Comparison of ENCODE assay signal across 20 cellular contexts in genomic region chr12:75699251-75699650, GRCh38.
DNase-seq lines count a peak whose midpoint lies in the region; ATAC-seq, FAIRE-seq and TF ChIP-seq lines count a peak whose summit lies in the region.
"Had no signal": no experiment of that assay in that cellular context is flagged by ENCODE, and none has a peak within 500 bp of the region (broad histone marks: within the 10 kb centered on the region; RNA-seq: fewer than 3 reads in every experiment).

No MANE protein-coding gene starts in this region.

- peak overlapping the region; percentile 16 for H3K27ac Mint-ChIP-seq in activated T-cell treated with anti-CD3 and anti-CD28 coated beads, Interleukin-2, amount 50 U/mL, for 72 hours
- H3K27ac Mint-ChIP-seq: B cell, CD14-positive monocyte had no signal

- no peaks in the 10 kb centered on the region for H3K79me2 ChIP-seq in endothelial cell of umbilical vein (ENCODE audit: control insufficient read depth, insufficient read depth, low read length)
- H3K79me2 ChIP-seq in smooth muscle cell (ENCODE audit: low read depth), result no peaks in the 10 kb centered on the region
- no peaks in the 10 kb centered on the region for H3K79me2 ChIP-seq in hepatocyte

- H3K4me1 ChIP-seq in Panc1 (ENCODE audit: control insufficient read depth, insufficient read depth, low read length) (no peaks in the 10 kb centered on the region), endothelial cell of umbilical vein (ENCODE audit: control insufficient read depth, extremely low read depth, insufficient read depth, low read length) (peaks cover 27% of the 10 kb centered on the region), smooth muscle cell (ENCODE audit: low read depth) (no peaks in the 10 kb centered on the region), hepatocyte (ENCODE audit: insufficient read depth) (no peaks in the 10 kb centered on the region)

- no peak for TF ChIP-seq CTCF in Panc1 (IDR thresholded peaks at IDR 0.05)
- TF ChIP-seq CTCF in endothelial cell of umbilical vein (IDR thresholded peaks at IDR 0.05; ENCODE audit: extremely low read depth in 1 of 2, insufficient read depth in 1 of 2, low read depth in 1 of 2, low read length in 2 of 2), result no peak
- TF ChIP-seq CTCF in smooth muscle cell (IDR thresholded peaks at IDR 0.05; ENCODE audit: borderline replicate concordance, insufficient read depth, poor library complexity, severe bottlenecking), result no peak
- TF ChIP-seq CTCF in hepatocyte (IDR thresholded peaks at IDR 0.05; ENCODE audit: poor library complexity), result no peak

- POLR2A ChIA-PET in Panc1 (lab: Charles Lee), result no interaction called here
- POLR2A ChIA-PET in endothelial cell of umbilical vein (lab: Charles Lee), result interaction anchor here (1.0 kb wide), 1 partner anchor 332 kb away, joined by 4 read pairs; the partner anchor contains the start of gene PHLDA1

- H3K9me3 ChIP-seq in Panc1 (ENCODE audit: control insufficient read depth, insufficient read depth, low read depth, low read length) (peaks cover 52% of the 10 kb centered on the region), endothelial cell of umbilical vein (replicated peaks; ENCODE audit: control insufficient read depth, insufficient read depth, low read length) (no peaks in the 10 kb centered on the region), smooth muscle cell (replicated peaks; ENCODE audit: low read depth) (no peaks in the 10 kb centered on the region), hepatocyte (ENCODE audit: low read depth) (no peaks in the 10 kb centered on the region)

- no peaks in the 10 kb centered on the region for H3K9me2 ChIP-seq in hepatocyte (replicated peaks; ENCODE audit: insufficient read depth)

- no peak overlapping the region for H3K4me3 Mint-ChIP-seq in activated T-cell treated with anti-CD3 and anti-CD28 coated beads, Interleukin-2, amount 50 U/mL, for 72 hours
- no peak overlapping the region for H3K4me3 Mint-ChIP-seq in activated T-cell treated with anti-CD3 and anti-CD28 coated beads, Interleukin-2, amount 50 U/mL, for 4 hours
- H3K4me3 Mint-ChIP-seq: B cell, CD14-positive monocyte had no signal

- H3K36me3 ChIP-seq in Panc1 (ENCODE audit: control insufficient read depth, insufficient read depth, low read length), result no peaks in the 10 kb centered on the region
- no peaks in the 10 kb centered on the region for H3K36me3 ChIP-seq in endothelial cell of umbilical vein (ENCODE audit: control insufficient read depth in 2 of 2, extremely low read depth in 1 of 2, insufficient read depth in 2 of 2, low read length in 2 of 2)
- no peaks in the 10 kb centered on the region for H3K36me3 ChIP-seq in smooth muscle cell (ENCODE audit: low read depth)
- H3K36me3 ChIP-seq in hepatocyte (replicated peaks; ENCODE audit: insufficient read depth, low read depth), result no peaks in the 10 kb centered on the region

- H3K27me3 ChIP-seq in Panc1 (ENCODE audit: control insufficient read depth, insufficient read depth, low read length) (no peaks in the 10 kb centered on the region), endothelial cell of umbilical vein (ENCODE audit: control insufficient read depth in 2 of 2, insufficient read depth in 2 of 2, low read length in 2 of 2) (no peaks in the 10 kb centered on the region), smooth muscle cell (ENCODE audit: low read depth) (no peaks in the 10 kb centered on the region), hepatocyte (no peaks in the 10 kb centered on the region)

- H3K4me1 Mint-ChIP-seq in activated T-cell treated with anti-CD3 and anti-CD28 coated beads, Interleukin-2, amount 50 U/mL, for 72 hours (ENCODE audit: low read depth), result peaks cover 10% of the 10 kb centered on the region
- peaks cover 12% of the 10 kb centered on the region for H3K4me1 Mint-ChIP-seq in activated T-cell treated with anti-CD3 and anti-CD28 coated beads, Interleukin-2, amount 50 U/mL, for 4 hours (ENCODE audit: low read depth)
- H3K4me1 Mint-ChIP-seq: B cell, CD14-positive monocyte had no signal

- in situ Hi-C loops in Panc1 (cut with HindIII; ENCODE audit: low pct_unique_long_range_greater_than_20kb, low sequenced_read_pairs), result no loop called here

- H3K27ac ChIP-seq in Panc1 (ENCODE audit: low read length) (peak overlapping the region; percentile 58; the same call in 1 of the 2 replicates), endothelial cell of umbilical vein (ENCODE audit: insufficient read depth, low read depth, low read length) (peak overlapping the region; percentile 63), smooth muscle cell (ENCODE audit: low read depth) (peak overlapping the region; percentile 47), hepatocyte (no peak overlapping the region)
- H3K27ac ChIP-seq: KMS-11, RWPE1 had no signal

- dilution Hi-C loops in endothelial cell of umbilical vein (cut with MboI; ENCODE audit: extremely low pct_ligation_motif_present, low sequenced_read_pairs), result no loop called here

- intact Hi-C loops in Panc1 (cut with micrococcal nuclease; ENCODE audit: unreplicated experiment), result no loop called here
- intact Hi-C loops in endothelial cell of umbilical vein (cut with micrococcal nuclease), result no loop called here

- H3F3A ChIP-seq in smooth muscle cell (ENCODE audit: low read depth), result no peaks in the 10 kb centered on the region

- H2AFZ ChIP-seq in endothelial cell of umbilical vein (ENCODE audit: low read depth, low read length), result no peak overlapping the region
- peak overlapping the region; percentile 55 for H2AFZ ChIP-seq in smooth muscle cell (ENCODE audit: low read depth)
- H2AFZ ChIP-seq in hepatocyte, result no peak overlapping the region

- TF ChIP-seq POLR2A in endothelial cell of umbilical vein (IDR thresholded peaks at IDR 0.05; ENCODE audit: low read depth, low read length), result no peak

- no peak for FAIRE-seq in endothelial cell of umbilical vein (lab: Jason Lieb, UNC)
- FAIRE-seq: D721Med, HTR-8/SVneo had no signal

- BruUV-seq in Panc1 (replicated peaks; lab: Mats Ljungman, UMichigan), result no TSS peak
- BruUV-seq in endothelial cell of umbilical vein (replicated peaks; lab: Mats Ljungman, UMichigan), result TSS peak; percentile 52

- H3K9ac ChIP-seq in endothelial cell of umbilical vein (replicated peaks; ENCODE audit: extremely low read depth, insufficient read depth, low read length), result peak overlapping the region; percentile 64
- H3K9ac ChIP-seq in smooth muscle cell (ENCODE audit: low read depth), result no peak overlapping the region
- H3K9ac ChIP-seq: KMS-11 had no signal

- no peak overlapping the region for H3K4me2 ChIP-seq in endothelial cell of umbilical vein (ENCODE audit: insufficient read depth, low read length)
- no peak overlapping the region for H3K4me2 ChIP-seq in smooth muscle cell
- H3K4me2 ChIP-seq in hepatocyte, result no peak overlapping the region
- H3K4me2 ChIP-seq: KMS-11 had no signal

- H3K36me3 Mint-ChIP-seq in activated T-cell treated with anti-CD3 and anti-CD28 coated beads, Interleukin-2, amount 50 U/mL, for 72 hours (ENCODE audit: insufficient read depth in 2 of 2), result no peaks in the 10 kb centered on the region
- H3K36me3 Mint-ChIP-seq in activated T-cell treated with anti-CD3 and anti-CD28 coated beads, Interleukin-2, amount 50 U/mL, for 4 hours (ENCODE audit: insufficient read depth), result no peaks in the 10 kb centered on the region
- H3K36me3 Mint-ChIP-seq: CD14-positive monocyte had no signal

- H3K9me3 Mint-ChIP-seq in activated T-cell treated with anti-CD3 and anti-CD28 coated beads, Interleukin-2, amount 50 U/mL, for 72 hours, result no peaks in the 10 kb centered on the region
- no peaks in the 10 kb centered on the region for H3K9me3 Mint-ChIP-seq in activated T-cell treated with anti-CD3 and anti-CD28 coated beads, Interleukin-2, amount 50 U/mL, for 4 hours
- H3K9me3 Mint-ChIP-seq: CD14-positive monocyte had no signal

- H3K4me3 ChIP-seq in Panc1 (ENCODE audit: low read depth in 2 of 2, low read length in 2 of 2), result no peak overlapping the region
- H3K4me3 ChIP-seq in endothelial cell of umbilical vein (replicated peaks in 1 of 3; ENCODE audit: insufficient read depth in 1 of 3, low read depth in 1 of 3, low read length in 3 of 3), result no peak overlapping the region
- no peak overlapping the region for H3K4me3 ChIP-seq in smooth muscle cell
- H3K4me3 ChIP-seq in hepatocyte, result no peak overlapping the region

- no peaks in the 10 kb centered on the region for H3K9me1 ChIP-seq in endothelial cell of umbilical vein (replicated peaks; ENCODE audit: control insufficient read depth, extremely low read depth, insufficient read depth, low read length)

- no peak for DNase-seq in activated T-cell treated with anti-CD3 and anti-CD28 coated beads, Interleukin-2, amount 50 U/mL, for 72 hours
- DNase-seq in activated T-cell treated with anti-CD3 and anti-CD28 coated beads, Interleukin-2, amount 50 U/mL, for 4 hours, result no peak
- DNase-seq in Panc1 (ENCODE audit: low read depth, low spot score) (no peak), endothelial cell of umbilical vein (ENCODE audit: low read depth, low spot score) (no peak), smooth muscle cell (lab: John Stamatoyannopoulos, UW; ENCODE audit: unreplicated experiment) (no peak), HPDE6-E6E7 (ENCODE audit: extremely low spot score) (no peak), SW480 (ENCODE audit: low spot score) (no peak), hepatocyte (ENCODE audit: low spot score) (no peak)
- DNase-seq: 8988T, GDM1, NCI-H1105, NCI-H2081 treated with DMSO at 0.1 percent for 48 hours, NCI-H526 treated with DMSO at 0.1 percent for 48 hours, SIG-M5 had no signal

- WGBS in smooth muscle cell (ENCODE audit: low lambda C conversion rate), result 79% methylated on average over 1 of the region's 1 CpG
- 94% methylated on average over 1 of the region's 1 CpG for WGBS in hepatocyte (ENCODE audit: low lambda C conversion rate, missing lambda C conversion rate)

- CTCF ChIA-PET in Panc1 (lab: Charles Lee) (interaction anchor here (0.6 kb wide), 1 partner anchor 14 kb away, joined by 5 read pairs; no protein-coding TSS in a partner anchor), endothelial cell of umbilical vein (lab: Charles Lee) (interaction anchor here (0.6 to 1.6 kb wide), 10 partner anchors 14 to 338 kb away, joined by 3 to 7 read pairs (median 4); partner anchors contain the start of gene PHLDA1)

- ATAC-seq in activated T-cell treated with anti-CD3 and anti-CD28 coated beads, Interleukin-2, amount 50 U/mL, for 72 hours (replicated peaks in 1 of 2), result no peak
- no peak for ATAC-seq in activated T-cell treated with anti-CD3 and anti-CD28 coated beads, Interleukin-2, amount 50 U/mL, for 4 hours
- ATAC-seq in Panc1, result no peak

- H3K27me3 Mint-ChIP-seq in activated T-cell treated with anti-CD3 and anti-CD28 coated beads, Interleukin-2, amount 50 U/mL, for 72 hours (ENCODE audit: low read depth), result peaks cover 6% of the 10 kb centered on the region
- H3K27me3 Mint-ChIP-seq in activated T-cell treated with anti-CD3 and anti-CD28 coated beads, Interleukin-2, amount 50 U/mL, for 4 hours (ENCODE audit: low read depth), result no peaks in the 10 kb centered on the region
- H3K27me3 Mint-ChIP-seq: B cell had no signal

- H4K20me1 ChIP-seq in endothelial cell of umbilical vein (replicated peaks; ENCODE audit: control insufficient read depth, extremely low read depth, insufficient read depth, low read length), result no peaks in the 10 kb centered on the region
- no peaks in the 10 kb centered on the region for H4K20me1 ChIP-seq in smooth muscle cell (ENCODE audit: low read depth)
- no peaks in the 10 kb centered on the region for H4K20me1 ChIP-seq in hepatocyte (ENCODE audit: insufficient read depth, poor library complexity, severe bottlenecking)

TF ChIP-seq in endothelial cell of umbilical vein, 7 proteins besides CTCF, POLR2A, EP300 and RAD21 (continues in another document):
- TF ChIP-seq MYC (IDR thresholded peaks at IDR 0.05; ENCODE audit: low read depth, low read length), result no peak
